11 cellular contexts compared by ENCODE assay signal in genomic region chr2:71465961-71466300, GRCh38. TPM values are rescaled to one million over a fixed set of nuclear protein-coding genes. Genes with fewer than 3 reads are reported as not detected.
A peak's percentile ranks its signal among the peaks of the same experiment; 100 is the strongest.
DNase-seq lines count a peak whose midpoint lies in the region; ATAC-seq and TF ChIP-seq lines count a peak whose summit lies in the region.
"Had no signal": no experiment of that assay in that cellular context is flagged by ENCODE, and none has a peak within 500 bp of the region (broad histone marks: within the 10 kb centered on the region; RNA-seq: fewer than 3 reads in every experiment).

No MANE protein-coding gene starts in this region.

- H4K20me1 ChIP-seq in MM.1S (ENCODE audit: insufficient read depth, low read length), result no peaks in the 10 kb centered on the region

- H3K4me3 ChIP-seq in MM.1S (ENCODE audit: low read length), result 0 out of 2 replicates have a peak overlapping the region, but pooled peaks have one; percentile 71
- peak overlapping the region; percentile 82 for H3K4me3 ChIP-seq in endodermal cell (ENCODE audit: low read length)
- peak overlapping the region; percentile 61 for H3K4me3 ChIP-seq in mesodermal cell (ENCODE audit: extremely low read depth, insufficient read depth, low read length, poor library complexity, severe bottlenecking)
- peak overlapping the region; percentile 86 for H3K4me3 ChIP-seq in thoracic aorta

- H3K4me3 Mint-ChIP-seq in endodermal cell, result no peak overlapping the region

- no peaks in the 10 kb centered on the region for H3K9me3 Mint-ChIP-seq in endodermal cell
- H3K9me3 Mint-ChIP-seq: activated CD8-positive, alpha-beta T cell treated with anti-CD3 and anti-CD28 coated beads for 36 hours; natural killer cell treated with Interleukin-12 subunit alpha and Interleukin-12 subunit beta and Interleukin-15 and Interleukin-18, amount 100 ng/mL, for 72 hours had no signal

- 11 to 18% methylated on average over 14 to 23 of the region's 23 CpGs for WGBS in endodermal cell (ENCODE audit: insufficient coverage in 1 of 2, insufficient read length in 1 of 2), 2 experiments
- WGBS in mesodermal cell (ENCODE audit: insufficient coverage in 2 of 2), 2 experiments, result 16 to 24% methylated on average over 15 to 16 of the region's 23 CpGs

- peak overlapping the region; percentile 92; the same call in 1 of the 2 replicates for H3K4me2 ChIP-seq in MM.1S (ENCODE audit: low read depth, low read length)

- peaks cover 12% of the 10 kb centered on the region for H3K4me1 Mint-ChIP-seq in endodermal cell

- H2AFZ ChIP-seq in MM.1S (ENCODE audit: low read length), result no peak overlapping the region

- H3F3A ChIP-seq in MM.1S (ENCODE audit: insufficient read depth, low read length), result no peaks in the 10 kb centered on the region

- no peaks in the 10 kb centered on the region for H3K4me1 ChIP-seq in MM.1S (ENCODE audit: low read length)
- H3K4me1 ChIP-seq in endodermal cell (ENCODE audit: control insufficient read depth, insufficient read depth, low read length), result no peaks in the 10 kb centered on the region
- H3K4me1 ChIP-seq in mesodermal cell (ENCODE audit: control insufficient read depth, insufficient read depth, low read length, poor library complexity, severe bottlenecking), result peaks cover 11% of the 10 kb centered on the region
- H3K4me1 ChIP-seq in thoracic aorta (ENCODE audit: control insufficient read depth in 1 of 2, low read depth in 2 of 2), result peaks cover 4 to 5% of the 10 kb centered on the region in 2 donors

- H3K36me3 ChIP-seq in MM.1S (replicated peaks; ENCODE audit: insufficient read depth, low read length), result no peaks in the 10 kb centered on the region
- H3K36me3 ChIP-seq in endodermal cell (ENCODE audit: control insufficient read depth, insufficient read depth, low read length), result no peaks in the 10 kb centered on the region
- H3K36me3 ChIP-seq in mesodermal cell (ENCODE audit: control insufficient read depth, insufficient read depth, low read length), result no peaks in the 10 kb centered on the region
- no peaks in the 10 kb centered on the region for H3K36me3 ChIP-seq in thoracic aorta

- H3K27ac ChIP-seq in MM.1S (ENCODE audit: low read length) (no peak overlapping the region), endodermal cell (ENCODE audit: low read depth, low read length) (no peak overlapping the region), mesodermal cell (ENCODE audit: low read depth, low read length, severe bottlenecking) (no peak overlapping the region), thoracic aorta (no peak overlapping the region)

- no peak overlapping the region for H3K27ac Mint-ChIP-seq in endodermal cell
- H3K27ac Mint-ChIP-seq: activated CD8-positive, alpha-beta T cell treated with anti-CD3 and anti-CD28 coated beads for 36 hours; natural killer cell treated with Interleukin-12 subunit alpha and Interleukin-12 subunit beta and Interleukin-15 and Interleukin-18, amount 100 ng/mL, for 72 hours had no signal

- no peak for DNase-seq in MM.1S
- DNase-seq in endodermal cell, result no peak
- no peak for DNase-seq in thoracic aorta (ENCODE audit: low spot score)
- no peak for DNase-seq in GF-D8 (lab: John Stamatoyannopoulos, UW)
- no peak for DNase-seq in iPS-NIHi11 (ENCODE audit: low spot score)
- DNase-seq in posterior vena cava (ENCODE audit: low spot score), result no peak
- DNase-seq: NCI-H2227 treated with DMSO at 0.1 percent for 48 hours had no signal

- TF ChIP-seq CTCF in MM.1S (IDR thresholded peaks at IDR 0.05; ENCODE audit: low read length) (no peak), endodermal cell (conservative IDR thresholded peaks at IDR 0.05) (no peak), thoracic aorta (IDR thresholded peaks at IDR 0.05) (no peak)

- intact Hi-C loops in posterior vena cava (cut with DNase I), result loop anchor here in 1 of 2 donors (5.0 kb wide), 1 partner anchor 41 kb away; no protein-coding TSS in a partner anchor

- peaks cover 56% of the 10 kb centered on the region for H3K27me3 ChIP-seq in MM.1S (replicated peaks; ENCODE audit: insufficient read depth, low read length)
- H3K27me3 ChIP-seq in endodermal cell (ENCODE audit: control insufficient read depth, insufficient read depth, low read length, poor library complexity, severe bottlenecking), result peaks cover 67% of the 10 kb centered on the region
- no peaks in the 10 kb centered on the region for H3K27me3 ChIP-seq in thoracic aorta (replicated peaks; ENCODE audit: insufficient read depth)

- no peaks in the 10 kb centered on the region for H3K36me3 Mint-ChIP-seq in endodermal cell (ENCODE audit: low read depth)
- H3K36me3 Mint-ChIP-seq: natural killer cell treated with Interleukin-12 subunit alpha and Interleukin-12 subunit beta and Interleukin-15 and Interleukin-18, amount 100 ng/mL, for 72 hours had no signal

- peaks cover 38% of the 10 kb centered on the region for H3K27me3 Mint-ChIP-seq in endodermal cell (ENCODE audit: insufficient read depth)

- H3K9ac ChIP-seq in MM.1S (ENCODE audit: low read length) (no peak overlapping the region), endodermal cell (ENCODE audit: extremely low read depth, low read length, poor library complexity, severe bottlenecking) (no peak overlapping the region)

- no peaks in the 10 kb centered on the region for H3K9me2 ChIP-seq in MM.1S (replicated peaks; ENCODE audit: insufficient read depth, low read length)

- no peaks in the 10 kb centered on the region for H3K79me2 ChIP-seq in MM.1S (ENCODE audit: low read length)

- ATAC-seq in thoracic aorta (ENCODE audit: insufficient number of reproducible peaks, low FRiP score, low read depth), result no peak
- no peak for ATAC-seq in HG03175 (IDR thresholded peaks at IDR 0.05; ENCODE audit: unreplicated experiment)

- H3K9me3 ChIP-seq in MM.1S (replicated peaks; ENCODE audit: insufficient read depth, low read length) (no peaks in the 10 kb centered on the region), endodermal cell (ENCODE audit: control insufficient read depth, low read length) (no peaks in the 10 kb centered on the region), mesodermal cell (ENCODE audit: control insufficient read depth, low read length) (peaks cover 4% of the 10 kb centered on the region), thoracic aorta (no peaks in the 10 kb centered on the region)

RNA-seq across cellular contexts. Expression of gene DYSF, which starts 12.6 kb away (rescaled TPM):
- total RNA-seq in endodermal cell, result 1 to 10 TPM; 1.4 to 3.1 TPM
- polyA plus RNA-seq in endodermal cell (2013, experiment 1 of 2), result 1.5 TPM
- 1.2 TPM for polyA plus RNA-seq in endodermal cell (2013, experiment 2 of 2)
- polyA plus RNA-seq in mesodermal cell (2013, experiment 1 of 2), result 37.6 TPM
- 23.4 TPM for polyA plus RNA-seq in mesodermal cell (2013, experiment 2 of 2)
- 10 to 100 TPM; 13.0 to 15.2 TPM for total RNA-seq in thoracic aorta
- total RNA-seq in posterior vena cava, result 10 to 100 TPM; 42.1 to 46.8 TPM
